ENCODE assay signal across 9 cellular contexts in the genomic region with DNA sequence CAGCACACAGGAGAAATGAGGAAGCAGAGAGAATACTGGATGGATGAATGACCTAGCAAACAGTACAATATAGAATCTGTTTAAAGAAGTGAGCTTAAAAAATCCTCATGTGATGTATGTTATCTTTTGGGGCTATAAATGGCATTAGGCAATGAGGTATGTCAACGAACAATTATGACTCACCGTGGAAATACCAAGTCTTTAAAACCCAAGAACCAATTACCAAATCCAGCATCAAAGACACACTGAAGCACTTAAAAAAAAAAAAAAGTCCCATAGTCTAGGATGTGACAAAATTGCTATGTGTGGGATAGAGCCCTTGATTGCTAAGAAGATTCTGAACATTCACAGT. TPM values are rescaled to one million over a fixed set of nuclear protein-coding genes. Genes with fewer than 3 reads are reported as not detected.
DNase-seq lines count a peak whose midpoint lies in the region; ATAC-seq lines count a peak whose summit lies in the region.
"Had no signal": no experiment of that assay in that cellular context is flagged by ENCODE, and none has a peak within 500 bp of the region (broad histone marks: within the 10 kb centered on the region; RNA-seq: fewer than 3 reads in every experiment).

No MANE protein-coding gene starts in this region.

- H3K4me3 ChIP-seq in mesodermal cell (ENCODE audit: extremely low read depth, insufficient read depth, low read length, poor library complexity, severe bottlenecking), result no peak overlapping the region
- H3K4me3 ChIP-seq: esophagus muscularis mucosa had no signal

- no CpG with 5 or more reads among the region's 2 CpGs for WGBS in mesodermal cell (ENCODE audit: insufficient coverage in 2 of 2), 2 experiments

- in situ Hi-C loops in SK-MEL-5 (cut with HindIII; ENCODE audit: low pct_unique_long_range_greater_than_20kb, low sequenced_read_pairs), result no loop called here

- intact Hi-C loops in posterior vena cava (cut with DNase I), result no loop called here

- DNase-seq in Daoy (ENCODE audit: low read depth), result peak; percentile 53
- peak; percentile 31 for DNase-seq in H4 (ENCODE audit: low spot score)
- peak; percentile 21 for DNase-seq in SK-MEL-5 (ENCODE audit: low read depth, low spot score)
- DNase-seq in posterior vena cava (ENCODE audit: low spot score), result no peak
- DNase-seq: stimulated activated CD4-positive, alpha-beta T cell treated with anti-CD3 and anti-CD28 coated beads, Interleukin-2, amount 100 ng/mL, for 48 hours had no signal

- H3K27ac ChIP-seq in mesodermal cell (ENCODE audit: low read depth, low read length, severe bottlenecking), result peak overlapping the region; percentile 16
- H3K27ac ChIP-seq: esophagus muscularis mucosa had no signal

- no peaks in the 10 kb centered on the region for H3K9me3 ChIP-seq in mesodermal cell (ENCODE audit: control insufficient read depth, low read length)
- H3K9me3 ChIP-seq: esophagus muscularis mucosa had no signal

- ATAC-seq in GM19395 (IDR thresholded peaks at IDR 0.05; ENCODE audit: unreplicated experiment) (no peak), HG03139 (IDR thresholded peaks at IDR 0.05; ENCODE audit: unreplicated experiment) (no peak)

- H3K36me3 ChIP-seq in mesodermal cell (ENCODE audit: control insufficient read depth, insufficient read depth, low read length), result no peaks in the 10 kb centered on the region
- H3K36me3 ChIP-seq: esophagus muscularis mucosa had no signal

- H3K4me1 ChIP-seq in mesodermal cell (ENCODE audit: control insufficient read depth, insufficient read depth, low read length, poor library complexity, severe bottlenecking), result peaks cover 11% of the 10 kb centered on the region
- H3K4me1 ChIP-seq: esophagus muscularis mucosa had no signal

RNA-seq across cellular contexts. Expression of gene HERC1, which starts 36.3 kb away (rescaled TPM):
- 32.3 and 42.7 TPM in 2 replicates for total RNA-seq in Daoy (2014; rRNA removed; shearing (Covaris generic))
- 22.2 and 37.0 TPM in 2 replicates for total RNA-seq in H4 (2014; rRNA removed; shearing (Covaris generic))
- 64.5 and 67.5 TPM in 2 replicates for total RNA-seq in SK-MEL-5 (2014; rRNA removed; shearing (Covaris generic))
- polyA plus RNA-seq in SK-MEL-5 (2015; cell fraction: cytosol; rRNA removed), result 35.6 and 38.0 TPM in 2 replicates
- polyA plus RNA-seq in SK-MEL-5 (2015; cell fraction: nucleus; rRNA removed), result 74.5 and 96.7 TPM in 2 replicates
- 40.0 TPM for polyA plus RNA-seq in mesodermal cell (2013, experiment 1 of 2)
- 27.0 TPM for polyA plus RNA-seq in mesodermal cell (2013, experiment 2 of 2)
- total RNA-seq in posterior vena cava, result 10 to 100 TPM; 81.3 to 82.3 TPM
